ENCODE assay signal across 25 cellular contexts in genomic region chr19:29285187-29285687, GRCh38.
"Had no signal": no experiment of that assay in that cellular context is flagged by ENCODE, and none has a peak within 500 bp of the region (broad histone marks: within the 10 kb centered on the region; RNA-seq: fewer than 3 reads in every experiment).

No MANE protein-coding gene starts in this region.

- H3K36me3 ChIP-seq: brain microvascular endothelial cell, gastrocnemius medialis, left ventricle myocardium inferior, neural progenitor cell, right atrium auricular region, stomach, thyroid gland, upper lobe of left lung had no signal

- H3K9me3 Mint-ChIP-seq: activated naive CD4-positive, alpha-beta T cell treated with anti-CD3 and anti-CD28 coated beads, Interleukin-2, amount 10 ng/mL, durations not matched to agents 7 days and 5 days; natural killer cell had no signal

- H3K4me2 ChIP-seq: neural progenitor cell had no signal

- H3K27ac ChIP-seq: brain microvascular endothelial cell, coronary artery, dorsolateral prefrontal cortex, gastrocnemius medialis, left ventricle myocardium inferior, neural progenitor cell, right atrium auricular region, stomach, thyroid gland, upper lobe of left lung, VCaP had no signal

- DNase-seq: activated CD4-positive, alpha-beta T cell treated with anti-CD3 and anti-CD28 coated beads for 4 hours; activated CD4-positive, alpha-beta T cell treated with anti-CD3 and anti-CD28 coated beads, Interleukin-2, amount 50 U/mL, for 4 hours; activated CD8-positive, alpha-beta memory T cell treated with anti-CD3 and anti-CD28 coated beads for 24 hours; activated CD8-positive, alpha-beta memory T cell treated with anti-CD3 and anti-CD28 coated beads, Interleukin-2, amount 50 U/mL, for 4 hours; activated naive CD4-positive, alpha-beta T cell treated with anti-CD3 and anti-CD28 coated beads, Interleukin-2, amount 10 ng/mL, durations not matched to agents 7 days and 5 days; activated T-cell treated with anti-CD3 and anti-CD28 coated beads, Interleukin-2, amount 50 U/mL, for 1 hour; amniotic stem cell; brain microvascular endothelial cell; effector memory CD4-positive, alpha-beta T cell; gastrocnemius medialis; left ventricle myocardium inferior; natural killer cell; stimulated activated CD4-positive, alpha-beta T cell treated with anti-CD3 and anti-CD28 coated beads, Interleukin-15, amount 100 ng/mL, for 24 hours; stimulated activated CD4-positive, alpha-beta T cell treated with anti-CD3 and anti-CD28 coated beads, Interleukin-2, amount 100 ng/mL, for 24 hours; stimulated activated naive B cell treated with anti-CD40 and anti-IgM and Interleukin-4, amounts not matched to agents 10 μg/mL and 1 μg/mL and 100 μg/mL, for 72 hours; stomach; thyroid gland; upper lobe of left lung had no signal

- ATAC-seq: gastrocnemius medialis; stimulated activated naive B cell treated with anti-CD40 and anti-IgM and Interleukin-4, amounts not matched to agents 10 μg/mL and 1 μg/mL and 100 μg/mL, for 72 hours had no signal

- H3K9me3 ChIP-seq: gastrocnemius medialis, left ventricle myocardium inferior, right atrium auricular region, stomach, thyroid gland, upper lobe of left lung had no signal

- H3K27me3 ChIP-seq: brain microvascular endothelial cell, thyroid gland, upper lobe of left lung had no signal

- H3K4me1 ChIP-seq: gastrocnemius medialis, left ventricle myocardium inferior, neural progenitor cell, right atrium auricular region, stomach, thyroid gland, upper lobe of left lung had no signal

- H3K36me3 Mint-ChIP-seq: activated naive CD4-positive, alpha-beta T cell treated with anti-CD3 and anti-CD28 coated beads, Interleukin-2, amount 10 ng/mL, durations not matched to agents 7 days and 5 days; natural killer cell; neural progenitor cell; stimulated activated naive B cell treated with anti-CD40 and anti-IgM and Interleukin-4, amounts not matched to agents 10 μg/mL and 1 μg/mL and 100 μg/mL, for 72 hours had no signal

- H3K27ac Mint-ChIP-seq: activated naive CD4-positive, alpha-beta T cell treated with anti-CD3 and anti-CD28 coated beads, Interleukin-2, amount 10 ng/mL, durations not matched to agents 7 days and 5 days; activated T-helper 1 cell treated with anti-CD3 and anti-CD28 coated beads, Interleukin-12 subunit alpha, Interleukin-12 subunit beta, Interleukin-2, Interleukin-4 antibody, amounts not matched to agents 30 ng/mL and 10 ng/mL and 1 ng/mL, durations not matched to agents 14 hours and 24 hours and 36 hours; natural killer cell; neural progenitor cell; stimulated activated naive B cell treated with anti-CD40 and anti-IgM and Interleukin-4, amounts not matched to agents 10 μg/mL and 1 μg/mL and 100 μg/mL, for 72 hours had no signal

- H2AFZ ChIP-seq: neural progenitor cell had no signal

- H3K9ac ChIP-seq: neural progenitor cell had no signal

- H3K4me3 Mint-ChIP-seq: activated naive CD4-positive, alpha-beta T cell treated with anti-CD3 and anti-CD28 coated beads, Interleukin-2, amount 10 ng/mL, durations not matched to agents 7 days and 5 days; activated T-helper 1 cell treated with anti-CD3 and anti-CD28 coated beads, Interleukin-12 subunit alpha, Interleukin-12 subunit beta, Interleukin-2, Interleukin-4 antibody, amounts not matched to agents 30 ng/mL and 10 ng/mL and 1 ng/mL, durations not matched to agents 14 hours and 24 hours and 36 hours; natural killer cell; neural progenitor cell; stimulated activated naive B cell treated with anti-CD40 and anti-IgM and Interleukin-4, amounts not matched to agents 10 μg/mL and 1 μg/mL and 100 μg/mL, for 72 hours had no signal

- H3K4me3 ChIP-seq: coronary artery, dorsolateral prefrontal cortex, gastrocnemius medialis, left ventricle myocardium inferior, lung, neural progenitor cell, right atrium auricular region, stomach, thyroid gland, upper lobe of left lung had no signal

- H3K4me1 Mint-ChIP-seq: activated naive CD4-positive, alpha-beta T cell treated with anti-CD3 and anti-CD28 coated beads, Interleukin-2, amount 10 ng/mL, durations not matched to agents 7 days and 5 days; neural progenitor cell; stimulated activated naive B cell treated with anti-CD40 and anti-IgM and Interleukin-4, amounts not matched to agents 10 μg/mL and 1 μg/mL and 100 μg/mL, for 72 hours had no signal
